Comparison of ENCODE assay signal across 21 cellular contexts in the genomic region with DNA sequence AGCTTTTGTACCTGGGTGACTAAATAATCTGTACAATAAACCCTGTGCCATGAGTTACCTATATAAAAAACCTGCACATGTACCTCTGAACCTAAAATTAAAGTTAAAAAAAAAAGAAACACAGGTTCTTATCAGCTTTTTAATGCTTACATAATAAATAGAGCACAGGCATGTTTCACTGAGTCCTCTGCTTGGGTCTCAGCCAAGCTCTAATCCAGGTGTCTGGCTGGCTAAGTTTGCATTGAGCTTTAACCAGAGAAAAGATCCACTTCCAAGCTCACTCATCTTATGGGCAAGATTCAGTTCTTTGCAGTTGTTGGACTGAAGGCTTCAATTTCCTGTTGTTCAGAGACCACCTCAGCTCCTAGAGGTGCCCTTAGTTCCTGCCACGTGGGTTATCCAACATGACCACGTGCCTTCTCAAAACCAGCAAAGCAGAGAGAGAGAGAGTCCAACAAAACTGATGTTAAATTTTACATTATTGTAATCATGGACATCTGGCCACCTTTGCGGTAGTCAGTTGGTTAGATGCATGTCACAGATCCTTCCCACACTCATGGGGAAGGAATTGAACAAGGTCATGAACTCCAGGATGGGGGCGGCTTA.
"Had no signal": no experiment of that assay in that cellular context is flagged by ENCODE, and none has a peak within 500 bp of the region (broad histone marks: within the 10 kb centered on the region; RNA-seq: fewer than 3 reads in every experiment).

No MANE protein-coding gene starts in this region.

- ATAC-seq: gastrocnemius medialis; mucosa of descending colon; natural killer cell treated with Interleukin-12 subunit alpha and Interleukin-12 subunit beta and Interleukin-15 and Interleukin-18, amount 100 ng/mL, for 72 hours; stimulated activated naive B cell treated with anti-CD40 and anti-IgM and Interleukin-4, amounts not matched to agents 10 μg/mL and 1 μg/mL and 100 μg/mL, for 72 hours had no signal

- H3K4me1 Mint-ChIP-seq: mesothelial cell of epicardium; naive B cell; neural crest cell; stimulated activated naive B cell treated with anti-CD40 and anti-IgM and Interleukin-4, amounts not matched to agents 10 μg/mL and 1 μg/mL and 100 μg/mL, for 72 hours had no signal

- H3K9me3 ChIP-seq: neutrophil had no signal

- H2AFZ ChIP-seq: parathyroid adenoma had no signal

- H3K79me2 ChIP-seq: parathyroid adenoma had no signal

- H3K4me1 ChIP-seq: gastrocnemius medialis, parathyroid adenoma, suprapubic skin had no signal

- H3K27ac Mint-ChIP-seq: mesothelial cell of epicardium; naive B cell; natural killer cell treated with Interleukin-12 subunit alpha and Interleukin-12 subunit beta and Interleukin-15 and Interleukin-18, amount 100 ng/mL, for 72 hours; progenitor cell of endocrine pancreas; stimulated activated naive B cell treated with anti-CD40 and anti-IgM and Interleukin-4, amounts not matched to agents 10 μg/mL and 1 μg/mL and 100 μg/mL, for 72 hours; stimulated activated naive CD8-positive, alpha-beta T cell treated with anti-CD3 and anti-CD28 coated beads, Interleukin-15, Interleukin-2, amounts not matched to agents 100 ng/mL and 50 ng/mL, for 24 hours had no signal

- H3K27me3 Mint-ChIP-seq: progenitor cell of endocrine pancreas; stimulated activated naive CD8-positive, alpha-beta T cell treated with anti-CD3 and anti-CD28 coated beads, Interleukin-15, Interleukin-2, amounts not matched to agents 100 ng/mL and 50 ng/mL, for 24 hours had no signal

- H3K4me3 ChIP-seq: dorsolateral prefrontal cortex, gastrocnemius medialis, mucosa of descending colon, skin epidermis, suprapubic skin had no signal

- H3K9ac ChIP-seq: parathyroid adenoma had no signal

- H3K36me3 ChIP-seq: gastrocnemius medialis, neutrophil, suprapubic skin had no signal

- FAIRE-seq: keratinocyte had no signal

- H3K4me3 Mint-ChIP-seq: mesothelial cell of epicardium; naive B cell; natural killer cell treated with Interleukin-12 subunit alpha and Interleukin-12 subunit beta and Interleukin-15 and Interleukin-18, amount 100 ng/mL, for 72 hours; neural crest cell; stimulated activated naive B cell treated with anti-CD40 and anti-IgM and Interleukin-4, amounts not matched to agents 10 μg/mL and 1 μg/mL and 100 μg/mL, for 72 hours; stimulated activated naive CD8-positive, alpha-beta T cell treated with anti-CD3 and anti-CD28 coated beads, Interleukin-15, Interleukin-2, amounts not matched to agents 100 ng/mL and 50 ng/mL, for 24 hours had no signal

- H3K27ac ChIP-seq: dorsolateral prefrontal cortex, gastrocnemius medialis, neutrophil, parathyroid adenoma, skin epidermis, suprapubic skin had no signal

- DNase-seq: dorsolateral prefrontal cortex; effector CD4-positive, alpha-beta T cell; foreskin fibroblast; gastrocnemius medialis; mesenchymal stem cell; mucosa of descending colon; naive B cell; stimulated activated CD4-positive, alpha-beta T cell treated with anti-CD3 and anti-CD28 coated beads, Interleukin-15, amount 100 ng/mL, for 24 hours; stimulated activated CD4-positive, alpha-beta T cell treated with anti-CD3 and anti-CD28 coated beads, Interleukin-2, amount 100 ng/mL, for 48 hours; stimulated activated naive B cell treated with anti-CD40 and anti-IgM and Interleukin-4, amounts not matched to agents 10 μg/mL and 1 μg/mL and 100 μg/mL, for 72 hours; trophoblast cell had no signal

- H3K27me3 ChIP-seq: dorsolateral prefrontal cortex, gastrocnemius medialis, suprapubic skin had no signal
